ENCODE assay signal across 28 cellular contexts in genomic region chr2:173523497-173523896, GRCh38.
DNase-seq lines count a peak whose midpoint lies in the region; ATAC-seq and TF ChIP-seq lines count a peak whose summit lies in the region.
"Had no signal": no experiment of that assay in that cellular context is flagged by ENCODE, and none has a peak within 500 bp of the region (broad histone marks: within the 10 kb centered on the region; RNA-seq: fewer than 3 reads in every experiment).

No MANE protein-coding gene starts in this region.

- no peak overlapping the region for H2BK5ac ChIP-seq in neuronal stem cell (ENCODE audit: low read length)

- H3K27ac ChIP-seq in HEK293 (ENCODE audit: extremely low read depth, low read depth, low read length) (no peak overlapping the region), neuronal stem cell (replicated peaks; ENCODE audit: low read length) (no peak overlapping the region), mammary epithelial cell (ENCODE audit: insufficient read depth, low read depth, low read length) (no peak overlapping the region)
- H3K27ac ChIP-seq: brain microvascular endothelial cell, right lobe of liver had no signal

- dilution Hi-C loops in mammary epithelial cell (cut with HindIII; ENCODE audit: low sequenced_read_pairs) = no loop called here

- CTCF ChIA-PET in HEK293 (lab: Yijun Ruan, JAX) = no interaction called here
- CTCF ChIA-PET in HEK293T (lab: Yijun Ruan, JAX) = no interaction called here
- CTCF ChIA-PET in mammary epithelial cell (lab: Charles Lee; ENCODE audit: low non-redundant PET) = no interaction called here

- H3K9me3 Mint-ChIP-seq in dendritic cell treated with granulocyte-macrophage colony-stimulating factor and Interleukin-4, amounts not matched to agents 40 ng/mL and 50 ng/mL, for 4 days = peaks cover 3% of the 10 kb centered on the region

- H3K4me1 ChIP-seq in HEK293 (ENCODE audit: control insufficient read depth, insufficient read depth, low read length) (no peaks in the 10 kb centered on the region), neuronal stem cell (ENCODE audit: control insufficient read depth in 2 of 2, insufficient read depth in 1 of 2, low read depth in 1 of 2, low read length in 2 of 2) (no peaks in the 10 kb centered on the region), mammary epithelial cell (ENCODE audit: insufficient read depth, low read length) (no peaks in the 10 kb centered on the region)
- H3K4me1 ChIP-seq: right lobe of liver had no signal

- H3K36me3 Mint-ChIP-seq in dendritic cell treated with granulocyte-macrophage colony-stimulating factor and Interleukin-4, amounts not matched to agents 40 ng/mL and 50 ng/mL, for 4 days (ENCODE audit: low read depth) = no peaks in the 10 kb centered on the region
- H3K36me3 Mint-ChIP-seq: activated naive CD4-positive, alpha-beta T cell treated with anti-CD3 and anti-CD28 coated beads, Interleukin-2, amount 10 ng/mL, durations not matched to agents 7 days and 5 days; stimulated activated memory B cell treated with anti-CD40 and anti-IgM and Interleukin-4, amounts not matched to agents 10 μg/mL and 1 μg/mL and 100 μg/mL, for 72 hours had no signal

- ATAC-seq in GM19328 (IDR thresholded peaks at IDR 0.05; ENCODE audit: unreplicated experiment) = no peak
- ATAC-seq: stimulated activated memory B cell treated with anti-CD40 and anti-IgM and Interleukin-4, amounts not matched to agents 10 μg/mL and 1 μg/mL and 100 μg/mL, for 72 hours had no signal

- H2AFZ ChIP-seq in neuronal stem cell (ENCODE audit: low read length) (peak overlapping the region; percentile 47), mammary epithelial cell (ENCODE audit: low read depth, low read length) (no peak overlapping the region)

- intact Hi-C loops in dendritic cell treated with granulocyte-macrophage colony-stimulating factor and Interleukin-4, amounts not matched to agents 40 ng/mL and 50 ng/mL, for 4 days (cut with micrococcal nuclease) = no loop called here
- intact Hi-C loops in mammary epithelial cell (cut with micrococcal nuclease) = no loop called here

- no peaks in the 10 kb centered on the region for H3K79me1 ChIP-seq in neuronal stem cell (ENCODE audit: low read depth, low read length)

- no peak overlapping the region for H2AK5ac ChIP-seq in neuronal stem cell (ENCODE audit: low read depth, low read length)

- peaks cover 0 to 4% (median 0%) of the 10 kb centered on the region in 3 experiments for H3K27me3 ChIP-seq in neuronal stem cell (ENCODE audit: control insufficient read depth in 3 of 3, insufficient read depth in 3 of 3, low read depth in 1 of 3, low read length in 3 of 3)
- no peaks in the 10 kb centered on the region for H3K27me3 ChIP-seq in mammary epithelial cell (ENCODE audit: insufficient read depth, low read length)
- H3K27me3 ChIP-seq: BLaER1 treated with 17β-estradiol and CSF1 and Interleukin-3, amounts not matched to agents 10 nM and 100 nM; brain microvascular endothelial cell; right lobe of liver had no signal

- no peaks in the 10 kb centered on the region for H3K79me2 ChIP-seq in mammary epithelial cell (ENCODE audit: insufficient read depth, low read length)

- H2BK15ac ChIP-seq in neuronal stem cell (ENCODE audit: low read length) = no peak overlapping the region

- peak overlapping the region; percentile 88 for H3K27ac Mint-ChIP-seq in dendritic cell treated with granulocyte-macrophage colony-stimulating factor and Interleukin-4, amounts not matched to agents 40 ng/mL and 50 ng/mL, for 4 days
- H3K27ac Mint-ChIP-seq: activated B cell treated with CpG ODN at 0.5 μM for 24 hours; activated naive CD4-positive, alpha-beta T cell treated with anti-CD3 and anti-CD28 coated beads, Interleukin-2, amount 10 ng/mL, durations not matched to agents 7 days and 5 days; stimulated activated memory B cell treated with anti-CD40 and anti-IgM and Interleukin-4, amounts not matched to agents 10 μg/mL and 1 μg/mL and 100 μg/mL, for 72 hours had no signal

- H3K27me3 Mint-ChIP-seq in dendritic cell treated with granulocyte-macrophage colony-stimulating factor and Interleukin-4, amounts not matched to agents 40 ng/mL and 50 ng/mL, for 4 days = peaks cover 4% of the 10 kb centered on the region
- H3K27me3 Mint-ChIP-seq: activated B cell treated with CpG ODN at 0.5 μM for 24 hours had no signal

- H3K4me3 Mint-ChIP-seq in dendritic cell treated with granulocyte-macrophage colony-stimulating factor and Interleukin-4, amounts not matched to agents 40 ng/mL and 50 ng/mL, for 4 days = no peak overlapping the region
- H3K4me3 Mint-ChIP-seq: activated B cell treated with CpG ODN at 0.5 μM for 24 hours; activated naive CD4-positive, alpha-beta T cell treated with anti-CD3 and anti-CD28 coated beads, Interleukin-2, amount 10 ng/mL, durations not matched to agents 7 days and 5 days; stimulated activated memory B cell treated with anti-CD40 and anti-IgM and Interleukin-4, amounts not matched to agents 10 μg/mL and 1 μg/mL and 100 μg/mL, for 72 hours had no signal

- H3K18ac ChIP-seq in neuronal stem cell (ENCODE audit: low read length) = no peak overlapping the region

- no peak overlapping the region for H2BK120ac ChIP-seq in neuronal stem cell (ENCODE audit: low read depth, low read length)

- H3K4me2 ChIP-seq in neuronal stem cell (ENCODE audit: insufficient read depth, low read length, poor library complexity, severe bottlenecking) (no peak overlapping the region), mammary epithelial cell (ENCODE audit: insufficient read depth, low read depth, low read length) (no peak overlapping the region)

- no peaks in the 10 kb centered on the region for H3K36me3 ChIP-seq in HEK293 (ENCODE audit: control insufficient read depth in 2 of 2, insufficient read depth in 1 of 2, low read length in 2 of 2)
- no peaks in the 10 kb centered on the region for H3K36me3 ChIP-seq in neuronal stem cell (replicated peaks in 1 of 2; ENCODE audit: control insufficient read depth in 2 of 2, insufficient read depth in 2 of 2, low read length in 2 of 2)
- H3K36me3 ChIP-seq in mammary epithelial cell (ENCODE audit: insufficient read depth, low read length) = no peaks in the 10 kb centered on the region
- H3K36me3 ChIP-seq: BLaER1 treated with 17β-estradiol and CSF1 and Interleukin-3, amounts not matched to agents 10 nM and 100 nM; brain microvascular endothelial cell; right lobe of liver had no signal

- peak overlapping the region; percentile 3 for H3K14ac ChIP-seq in neuronal stem cell (ENCODE audit: low read length)

- H3K9me3 ChIP-seq in HEK293 (ENCODE audit: control insufficient read depth, insufficient read depth, low read depth, low read length) (no peaks in the 10 kb centered on the region), neuronal stem cell (replicated peaks in 1 of 2; ENCODE audit: control insufficient read depth in 2 of 2, insufficient read depth in 1 of 2, low read depth in 1 of 2, low read length in 2 of 2) (no peaks in the 10 kb centered on the region), mammary epithelial cell (replicated peaks; ENCODE audit: insufficient read depth, low read length) (no peaks in the 10 kb centered on the region)
- H3K9me3 ChIP-seq: right lobe of liver had no signal

- no peak overlapping the region for H4K8ac ChIP-seq in neuronal stem cell (ENCODE audit: low read depth, low read length)

- no TSS peak for BruUV-seq in mammary epithelial cell (replicated peaks; lab: Mats Ljungman, UMichigan)

- H3K9ac ChIP-seq in neuronal stem cell (ENCODE audit: low read depth, low read length, poor library complexity) (no peak overlapping the region), mammary epithelial cell (ENCODE audit: insufficient read depth, low read length) (no peak overlapping the region)

- WGBS in neuronal stem cell (ENCODE audit: extremely low coverage in 2 of 2, insufficient read length in 2 of 2, insufficient replicate concordance in 1 of 2), 2 donors = no CpG with 5 or more reads among the region's 4 CpGs
- WGBS in mammary epithelial cell (ENCODE audit: low coverage, missing lambda C conversion rate) = 33% methylated on average over 4 of the region's 4 CpGs

- POLR2A ChIA-PET in HEK293 (lab: Yijun Ruan, JAX) (no interaction called here), HEK293T (lab: Yijun Ruan, JAX) (interaction anchor here (1.6 kb wide), 1 partner anchor 10 kb away, joined by 5 read pairs; no protein-coding TSS in a partner anchor)

- H2BK12ac ChIP-seq in neuronal stem cell (ENCODE audit: low read length) = no peak overlapping the region

- no peak overlapping the region for H3K4me3 ChIP-seq in HEK293 (ENCODE audit: low read depth, low read length)
- no peak overlapping the region for H3K4me3 ChIP-seq in neuronal stem cell (ENCODE audit: low read length in 2 of 2)
- H3K4me3 ChIP-seq in mammary epithelial cell (replicated peaks in 1 of 3; ENCODE audit: insufficient read depth in 1 of 3, low read depth in 2 of 3, low read length in 3 of 3) = no peak overlapping the region
- H3K4me3 ChIP-seq: BLaER1 treated with 17β-estradiol and CSF1 and Interleukin-3, amounts not matched to agents 10 nM and 100 nM; right lobe of liver had no signal

- H3K23ac ChIP-seq in neuronal stem cell (ENCODE audit: low read depth, low read length, poor library complexity) = no peak overlapping the region

- no peaks in the 10 kb centered on the region for H4K20me1 ChIP-seq in mammary epithelial cell (ENCODE audit: insufficient read depth, low read length)
- H4K20me1 ChIP-seq: BLaER1 treated with 17β-estradiol and CSF1 and Interleukin-3, amounts not matched to agents 10 nM and 100 nM had no signal

- DNase-seq in NOMO-1 treated with DMSO at 0.1 percent for 48 hours (lab: John Stamatoyannopoulos, UW; ENCODE audit: unreplicated experiment) (peak; percentile 35), neuronal stem cell (ENCODE audit: low spot score) (no peak), NCI-H2171 treated with DMSO at 0.1 percent for 48 hours (lab: John Stamatoyannopoulos, UW) (no peak), HEK293T (ENCODE audit: extremely low spot score) (no peak), mammary epithelial cell (no peak)
- DNase-seq: activated B cell treated with CpG ODN at 0.5 μM for 24 hours; activated CD4-positive, alpha-beta T cell treated with anti-CD3 and anti-CD28 coated beads, Interleukin-2, amount 50 U/mL, for 4 hours; activated CD8-positive, alpha-beta memory T cell treated with anti-CD3 and anti-CD28 coated beads, Interleukin-2, amount 50 U/mL, for 4 hours; activated naive CD4-positive, alpha-beta T cell treated with anti-CD3 and anti-CD28 coated beads, Interleukin-2, amount 10 ng/mL, durations not matched to agents 7 days and 5 days; brain microvascular endothelial cell; Calu3; DMS79 treated with DMSO at 0.1 percent for 48 hours; effector CD4-positive, alpha-beta T cell; glutamatergic neuron; Karpas-422; kidney; NCI-H1105 treated with DMSO at 0.1 percent for 48 hours; NCI-H2029; NCI-H226; posterior cingulate gyrus; right lobe of liver; stimulated activated CD4-positive, alpha-beta T cell treated with anti-CD3 and anti-CD28 coated beads, Interleukin-4, amount 100 ng/mL, for 24 hours; T1000 had no signal

- TF ChIP-seq CTCF in HEK293 (tag by site-specific recombination; IDR thresholded peaks at IDR 0.05) (no peak), mammary epithelial cell (conservative IDR thresholded peaks at IDR 0.05 in 1 of 2, IDR thresholded peaks at IDR 0.05 in 1 of 2; ENCODE audit: extremely low read depth in 1 of 2, insufficient read depth in 1 of 2, low read depth in 1 of 2, low read length in 2 of 2) (no peak)

- peaks cover 16% of the 10 kb centered on the region for H3K4me1 Mint-ChIP-seq in dendritic cell treated with granulocyte-macrophage colony-stimulating factor and Interleukin-4, amounts not matched to agents 40 ng/mL and 50 ng/mL, for 4 days (ENCODE audit: low read depth)
- H3K4me1 Mint-ChIP-seq: activated B cell treated with CpG ODN at 0.5 μM for 24 hours; activated naive CD4-positive, alpha-beta T cell treated with anti-CD3 and anti-CD28 coated beads, Interleukin-2, amount 10 ng/mL, durations not matched to agents 7 days and 5 days; stimulated activated memory B cell treated with anti-CD40 and anti-IgM and Interleukin-4, amounts not matched to agents 10 μg/mL and 1 μg/mL and 100 μg/mL, for 72 hours had no signal

- in situ Hi-C loops in mammary epithelial cell (cut with MboI; ENCODE audit: low sequenced_read_pairs in 2 of 2) = no loop called here

- H4K91ac ChIP-seq in neuronal stem cell (ENCODE audit: low read depth, low read length, poor library complexity) = no peak overlapping the region

- no peak overlapping the region for H3K4ac ChIP-seq in neuronal stem cell (ENCODE audit: low read length)
